16 cellular contexts compared by ENCODE assay signal in the genomic region with DNA sequence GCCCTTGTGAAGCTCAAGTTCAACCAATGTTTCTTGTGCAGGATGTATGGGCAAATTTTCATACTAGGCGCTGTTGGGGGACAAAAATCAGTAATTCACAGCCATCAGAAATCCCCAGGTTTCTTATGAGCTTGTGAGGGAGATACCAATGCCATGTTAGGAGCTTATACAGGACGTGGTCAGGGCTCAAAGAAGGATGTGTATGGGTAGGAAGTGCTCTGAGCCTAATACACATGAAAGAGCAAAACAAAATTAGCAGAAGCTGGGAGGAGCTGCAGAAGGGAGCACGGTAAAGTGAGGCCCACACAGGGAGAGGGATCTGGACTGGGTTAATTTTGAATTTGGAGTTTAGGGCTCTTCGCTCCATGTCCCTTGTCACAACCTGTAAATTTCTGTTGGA.
"Had no signal": no experiment of that assay in that cellular context is flagged by ENCODE, and none has a peak within 500 bp of the region (broad histone marks: within the 10 kb centered on the region; RNA-seq: fewer than 3 reads in every experiment).

No MANE protein-coding gene starts in this region.

- H3K27ac Mint-ChIP-seq: activated naive CD4-positive, alpha-beta T cell treated with anti-CD3 and anti-CD28 coated beads, Interleukin-2, amount 50 U/mL, for 72 hours; activated T-helper 2 cell treated with anti-CD3 and anti-CD28 coated beads, Interferon-gamma antibody, Interleukin-2, Interleukin-4, amounts not matched to agents 10 μg/mL and 5 μg/mL and 100 μg/mL, durations not matched to agents 14 hours and 24 hours and 36 hours; brain; nephron; stimulated activated effector memory CD8-positive, alpha-beta T cell treated with anti-CD3 and anti-CD28 coated beads, Interleukin-12 subunit alpha, Interleukin-12 subunit beta, amount 100 ng/mL, for 72 hours had no signal

- ATAC-seq: activated CD4-positive, CD25-positive, alpha-beta regulatory T cell treated with anti-CD3 and anti-CD28 coated beads, Interleukin-2, amount 50 U/mL, for 24 hours; activated naive CD4-positive, alpha-beta T cell treated with anti-CD3 and anti-CD28 coated beads, Interleukin-2, amount 50 U/mL, for 72 hours; left lung; stimulated activated effector memory CD8-positive, alpha-beta T cell treated with anti-CD3 and anti-CD28 coated beads, Interleukin-12 subunit alpha, Interleukin-12 subunit beta, amount 100 ng/mL, for 72 hours had no signal

- H3K36me3 ChIP-seq: esophagus muscularis mucosa, left lung had no signal

- DNase-seq: amygdala, hypothalamus, kidney, left lung, mesendoderm, occipital lobe, T-helper 9 cell had no signal

- H3K4me3 ChIP-seq: coronary artery, esophagus muscularis mucosa, left lung had no signal

- H3K27me3 ChIP-seq: esophagus muscularis mucosa, left lung had no signal

- H3K36me3 Mint-ChIP-seq: activated naive CD4-positive, alpha-beta T cell treated with anti-CD3 and anti-CD28 coated beads, Interleukin-2, amount 50 U/mL, for 72 hours; brain; stimulated activated effector memory CD8-positive, alpha-beta T cell treated with anti-CD3 and anti-CD28 coated beads, Interleukin-12 subunit alpha, Interleukin-12 subunit beta, amount 100 ng/mL, for 72 hours had no signal

- H3K9me3 Mint-ChIP-seq: activated T-helper 2 cell treated with anti-CD3 and anti-CD28 coated beads, Interferon-gamma antibody, Interleukin-2, Interleukin-4, amounts not matched to agents 10 μg/mL and 5 μg/mL and 100 μg/mL, durations not matched to agents 14 hours and 24 hours and 36 hours; central memory CD8-positive, alpha-beta T cell; nephron; stimulated activated effector memory CD8-positive, alpha-beta T cell treated with anti-CD3 and anti-CD28 coated beads, Interleukin-12 subunit alpha, Interleukin-12 subunit beta, amount 100 ng/mL, for 72 hours had no signal

- H3K9me3 ChIP-seq: esophagus muscularis mucosa, left lung had no signal

- H3K4me3 Mint-ChIP-seq: brain; central memory CD8-positive, alpha-beta T cell; nephron; stimulated activated effector memory CD8-positive, alpha-beta T cell treated with anti-CD3 and anti-CD28 coated beads, Interleukin-12 subunit alpha, Interleukin-12 subunit beta, amount 100 ng/mL, for 72 hours had no signal

- H3K27ac ChIP-seq: coronary artery, esophagus muscularis mucosa, left lung had no signal
